ENCODE assay signal across 24 cellular contexts in the genomic region with DNA sequence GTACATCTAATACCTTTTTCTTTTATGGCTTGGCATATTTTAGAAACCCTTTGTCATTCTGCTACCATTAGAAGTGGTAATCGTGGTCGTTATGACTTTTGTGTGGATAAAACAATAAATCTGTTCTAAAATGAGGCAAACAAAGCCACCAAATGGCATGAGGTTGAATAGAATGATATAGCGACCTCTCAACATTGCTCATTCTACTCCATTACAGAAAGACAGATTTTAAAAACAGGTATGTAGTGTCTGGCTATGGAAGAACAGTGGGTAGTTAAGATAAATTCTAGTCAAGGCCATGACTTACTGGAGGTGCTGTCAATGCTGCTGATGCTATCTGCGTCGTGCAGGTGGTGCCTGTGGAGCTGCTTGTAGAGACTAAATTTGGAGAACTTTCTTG.
"Had no signal": no experiment of that assay in that cellular context is flagged by ENCODE, and none has a peak within 500 bp of the region (broad histone marks: within the 10 kb centered on the region; RNA-seq: fewer than 3 reads in every experiment).

No MANE protein-coding gene starts in this region.

- H3K27ac Mint-ChIP-seq: dendritic cell treated with granulocyte-macrophage colony-stimulating factor and Interleukin-4, amounts not matched to agents 40 ng/mL and 50 ng/mL, for 4 days; effector memory CD8-positive, alpha-beta T cell; endodermal cell had no signal

- H3K4me3 Mint-ChIP-seq: dendritic cell treated with granulocyte-macrophage colony-stimulating factor and Interleukin-4, amounts not matched to agents 40 ng/mL and 50 ng/mL, for 4 days; effector memory CD8-positive, alpha-beta T cell; endodermal cell had no signal

- H3K9me3 ChIP-seq: colonic mucosa, esophagus muscularis mucosa, esophagus squamous epithelium, gastrocnemius medialis, gastroesophageal sphincter, heart left ventricle had no signal

- H3K4me1 Mint-ChIP-seq: endodermal cell had no signal

- H3K27me3 Mint-ChIP-seq: dendritic cell treated with granulocyte-macrophage colony-stimulating factor and Interleukin-4, amounts not matched to agents 40 ng/mL and 50 ng/mL, for 4 days had no signal

- ATAC-seq: effector memory CD8-positive, alpha-beta T cell; esophagus mucosa; foreskin keratinocyte; gastrocnemius medialis; gastroesophageal sphincter; heart left ventricle had no signal

- H3K27ac ChIP-seq: colonic mucosa, coronary artery, epithelial cell of prostate, esophagus muscularis mucosa, esophagus squamous epithelium, foreskin keratinocyte, gastrocnemius medialis had no signal

- DNase-seq: colonic mucosa; cortex of kidney; dermis blood vessel endothelial cell; dorsolateral prefrontal cortex; effector CD4-positive, alpha-beta T cell; effector CD8-positive, alpha-beta T cell; effector memory CD4-positive, alpha-beta T cell; effector memory CD8-positive, alpha-beta T cell; endodermal cell; erythroblast; esophagus squamous epithelium; foreskin fibroblast; foreskin keratinocyte; foreskin melanocyte; gastrocnemius medialis; glutamatergic neuron; head of caudate nucleus; heart left ventricle had no signal

- H3K9me3 Mint-ChIP-seq: dendritic cell treated with granulocyte-macrophage colony-stimulating factor and Interleukin-4, amounts not matched to agents 40 ng/mL and 50 ng/mL, for 4 days; effector memory CD8-positive, alpha-beta T cell; endodermal cell had no signal

- H3K4me3 ChIP-seq: colonic mucosa, coronary artery, dorsolateral prefrontal cortex, esophagus muscularis mucosa, esophagus squamous epithelium, gastrocnemius medialis, gastroesophageal sphincter, heart left ventricle had no signal

- H3K4me1 ChIP-seq: colonic mucosa, foreskin keratinocyte, gastrocnemius medialis had no signal

- H3K36me3 ChIP-seq: colonic mucosa, gastrocnemius medialis had no signal

- H3K27me3 ChIP-seq: colonic mucosa, dorsolateral prefrontal cortex, esophagus muscularis mucosa, esophagus squamous epithelium, foreskin keratinocyte, gastrocnemius medialis, gastroesophageal sphincter, heart left ventricle had no signal
